8 cellular contexts compared by ENCODE assay signal in the genomic region with DNA sequence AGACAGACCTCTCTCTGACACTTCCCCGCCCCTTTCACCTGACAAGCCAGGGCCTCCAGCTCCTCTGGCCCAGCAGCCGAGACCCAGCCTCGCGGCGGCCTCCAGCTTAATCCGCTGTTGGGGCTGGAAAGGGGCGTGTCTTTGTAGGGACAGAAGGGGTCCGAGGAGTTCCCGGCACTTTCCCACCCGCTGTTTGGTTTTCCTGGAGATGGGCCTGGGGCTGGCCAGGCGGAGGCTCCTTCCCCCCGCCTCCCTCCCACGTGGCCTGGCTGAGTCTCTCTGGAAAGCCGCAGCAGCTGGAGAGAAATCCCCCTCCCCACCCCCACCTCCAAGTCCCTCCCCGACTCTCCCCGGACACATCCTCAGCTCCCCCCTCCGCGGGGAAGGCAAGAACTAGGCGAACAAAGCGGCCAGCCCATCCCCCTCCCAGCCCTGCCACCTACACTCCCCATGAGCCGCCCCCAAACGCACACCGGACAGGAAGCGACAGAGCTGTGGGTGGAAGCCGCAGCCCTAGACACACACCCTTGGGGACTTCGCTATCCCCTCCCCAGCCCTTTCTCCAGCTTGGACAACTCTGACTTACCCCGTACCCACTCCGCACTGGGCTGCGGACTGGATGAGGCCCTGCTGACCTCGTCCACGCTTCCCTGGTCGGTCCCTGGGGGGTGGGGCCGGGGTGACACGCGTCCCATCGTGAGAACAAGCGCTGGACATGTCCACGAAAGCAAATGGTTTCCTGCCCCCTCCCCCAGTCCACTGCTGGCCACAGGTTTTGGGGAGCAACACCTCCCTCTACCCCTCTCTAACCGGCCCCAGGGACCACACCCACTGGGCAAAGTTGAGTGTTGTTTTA. TPM values are rescaled to one million over a fixed set of nuclear protein-coding genes. Genes with fewer than 3 reads are reported as not detected.
DNase-seq lines count a peak whose midpoint lies in the region; ATAC-seq and TF ChIP-seq lines count a peak whose summit lies in the region.

No MANE protein-coding gene starts in this region.

- POLR2A ChIA-PET in CD8-positive, alpha-beta memory T cell (lab: Charles Lee) = interaction anchor here (0.7 kb wide), 1 partner anchor 38 kb away, joined by 3 read pairs; no protein-coding TSS in a partner anchor

- intact Hi-C loops in ascending aorta (cut with DNase I) = no loop called here

- peaks cover 16 to 22% (median 21%) of the 10 kb centered on the region in 3 donors for H3K4me1 Mint-ChIP-seq in CD8-positive, alpha-beta memory T cell

- H3K27ac Mint-ChIP-seq in CD8-positive, alpha-beta memory T cell = peak overlapping the region in 1 of 8 donors; percentile 36

- peaks cover 0 to 5% (median 0%) of the 10 kb centered on the region in 3 donors for H3K36me3 Mint-ChIP-seq in CD8-positive, alpha-beta memory T cell

- H3K4me3 Mint-ChIP-seq in CD8-positive, alpha-beta memory T cell = peak overlapping the region; percentile 26 to 91 (median 82)

- peaks cover 0 to 2% (median 0%) of the 10 kb centered on the region in 5 donors for H3K9me3 Mint-ChIP-seq in CD8-positive, alpha-beta memory T cell

- no peak for TF ChIP-seq CTCF in ascending aorta (IDR thresholded peaks at IDR 0.05)
- no peak for TF ChIP-seq CTCF in retinal pigment epithelial cell (conservative IDR thresholded peaks at IDR 0.05; ENCODE audit: low read depth, low read length)

- CTCF ChIA-PET in CD8-positive, alpha-beta memory T cell (lab: Charles Lee) = no interaction called here

- no peak for DNase-seq in CD8-positive, alpha-beta memory T cell
- DNase-seq in ascending aorta (ENCODE audit: low spot score in 2 of 2) (no peak), iPS DF 4.7 (ENCODE audit: extremely low read depth, low spot score) (peak; percentile 94), retinal pigment epithelial cell (ENCODE audit: low read depth) (no peak)

- no peak overlapping the region for H3K27ac ChIP-seq in CD8-positive, alpha-beta memory T cell (ENCODE audit: low read depth, low read length)
- H3K27ac ChIP-seq in ascending aorta = no peak overlapping the region

- ATAC-seq in HG02798 (IDR thresholded peaks at IDR 0.05; ENCODE audit: poor library complexity, unreplicated experiment) (peak; percentile 52), HG02938 (IDR thresholded peaks at IDR 0.05; ENCODE audit: unreplicated experiment) (no peak), GM19035 (IDR thresholded peaks at IDR 0.05; ENCODE audit: unreplicated experiment) (no peak), HG03442 (IDR thresholded peaks at IDR 0.05; ENCODE audit: unreplicated experiment) (no peak)

- H3K4me3 ChIP-seq in CD8-positive, alpha-beta memory T cell (ENCODE audit: low read length) = peak overlapping the region; percentile 6
- H3K4me3 ChIP-seq in ascending aorta (peak overlapping the region; percentile 66 to 83), retinal pigment epithelial cell (ENCODE audit: low read length) (peak overlapping the region; percentile 51)

- H3K36me3 ChIP-seq in CD8-positive, alpha-beta memory T cell (ENCODE audit: insufficient read depth, low read length) = no peaks in the 10 kb centered on the region
- no peaks in the 10 kb centered on the region for H3K36me3 ChIP-seq in ascending aorta

- peaks cover 55 to 83% of the 10 kb centered on the region in 2 donors for H3K27me3 Mint-ChIP-seq in CD8-positive, alpha-beta memory T cell

- peaks cover 9% of the 10 kb centered on the region for H3K4me1 ChIP-seq in CD8-positive, alpha-beta memory T cell (ENCODE audit: insufficient read depth, low read length)
- peaks cover 0 to 16% of the 10 kb centered on the region in 2 donors for H3K4me1 ChIP-seq in ascending aorta

- H3K27me3 ChIP-seq in CD8-positive, alpha-beta memory T cell (ENCODE audit: insufficient read depth, low read length, poor library complexity, severe bottlenecking) = peaks cover 28% of the 10 kb centered on the region
- H3K27me3 ChIP-seq in ascending aorta = peaks cover 5% of the 10 kb centered on the region

- no peaks in the 10 kb centered on the region for H3K9me3 ChIP-seq in CD8-positive, alpha-beta memory T cell (ENCODE audit: low read length)
- H3K9me3 ChIP-seq in ascending aorta = no peaks in the 10 kb centered on the region

RNA-seq across cellular contexts. Expression of gene IGDCC4, which starts 1.2 kb away (rescaled TPM):
- total RNA-seq in CD8-positive, alpha-beta memory T cell = under 1 TPM; 0.35 to 0.51 TPM
- polyA plus RNA-seq in CD8-positive, alpha-beta memory T cell = not detected
- total RNA-seq in ascending aorta = 1.9 TPM

RNA-seq across cellular contexts. Expression of gene IGDCC3, which starts 43.8 kb away (rescaled TPM):
- total RNA-seq in CD8-positive, alpha-beta memory T cell = not detected
- polyA plus RNA-seq in CD8-positive, alpha-beta memory T cell = not detected
- not detected for total RNA-seq in ascending aorta

Comparison
In these comparisons a context has a peak if more than half of its experiments do, and no peak if none do; other contexts are left out.
1. H3K4me3 ChIP-seq: peak in every context shown above with its lines; median percentile 74 in ascending aorta; 51 in retinal pigment epithelial cell; 6 in CD8-positive, alpha-beta memory T cell.